ENCODE assay signal across 1 cellular context in the genomic region with DNA sequence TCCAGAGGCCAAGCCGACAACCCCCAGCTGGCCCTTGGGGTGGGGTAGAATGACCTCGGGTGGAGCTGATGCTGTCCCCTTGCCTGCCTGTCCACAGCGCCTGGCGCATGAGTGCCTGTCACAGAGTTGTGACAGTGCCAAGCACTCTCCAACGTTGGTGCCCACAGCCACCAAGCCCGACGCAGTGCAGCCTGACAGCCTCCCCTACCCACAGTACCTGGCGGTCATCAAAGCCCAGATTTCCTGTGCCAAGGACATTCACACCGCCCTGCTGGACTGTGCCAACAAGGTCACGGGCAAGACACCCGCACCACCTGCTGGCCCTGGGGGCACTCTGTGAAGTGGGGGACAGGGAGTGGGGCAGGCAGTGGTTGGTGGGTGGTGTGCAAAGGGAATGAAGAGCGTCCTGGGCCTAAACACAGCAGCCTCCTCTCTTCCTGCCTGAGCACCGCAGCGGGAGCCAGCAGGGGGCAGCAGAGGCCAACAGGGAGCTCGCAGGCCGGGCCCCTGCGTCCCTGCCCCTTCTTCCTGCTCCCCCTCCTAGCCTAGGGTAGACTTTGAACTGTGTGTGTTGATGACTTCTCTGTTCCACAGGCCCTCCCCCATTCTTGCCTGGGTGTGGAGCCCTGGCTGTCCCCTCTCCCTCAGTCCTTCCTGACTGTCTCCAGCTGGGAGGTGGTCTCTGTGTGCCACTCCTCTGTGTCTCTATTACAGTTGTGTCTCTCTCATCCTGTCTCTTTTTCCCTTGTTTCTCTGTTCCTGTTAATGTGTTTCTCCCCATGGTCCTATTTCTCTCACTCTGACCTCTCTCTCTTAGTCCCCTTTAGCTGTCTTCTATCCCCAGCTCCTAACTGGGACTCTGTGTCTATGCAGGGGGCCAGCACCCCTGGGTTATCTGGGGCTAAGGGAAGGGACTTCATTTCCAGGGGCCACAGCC.
TF ChIP-seq lines count a peak whose summit lies in the region.

No MANE protein-coding gene starts in this region.

TF ChIP-seq in K562, 482 proteins besides CTCF, POLR2A, EP300 and RAD21 (continues in another document):
- TF ChIP-seq FIP1L1 (IDR thresholded peaks at IDR 0.05; ENCODE audit: low read depth, low read length, poor library complexity, severe bottlenecking) (peak; percentile 28), ZC3H4 (CRISPR knock-in tag; IDR thresholded peaks at IDR 0.05; ENCODE audit: borderline replicate concordance) (no peak), BDP1 (IDR thresholded peaks at IDR 0.05; ENCODE audit: insufficient read depth, insufficient read length) (no peak), EZH2 (IDR thresholded peaks at IDR 0.05; ENCODE audit: borderline replicate concordance, low read depth, low read length) (no peak), RCOR1 (IDR thresholded peaks at IDR 0.05; ENCODE audit: borderline replicate concordance in 1 of 2, low read depth in 2 of 2, low read length in 2 of 2) (no peak), HIVEP1 (CRISPR knock-in tag; IDR thresholded peaks at IDR 0.05) (0 out of 2 replicates have a peak, but pooled peaks have one; percentile 38), DMBX1 (CRISPR knock-in tag; IDR thresholded peaks at IDR 0.05; ENCODE audit: borderline replicate concordance) (no peak), TAF9B (IDR thresholded peaks at IDR 0.05; ENCODE audit: partially characterized antibody) (no peak), SUPT5H (IDR thresholded peaks at IDR 0.05) (no peak), HNRNPLL (IDR thresholded peaks at IDR 0.05; ENCODE audit: low read depth, low read length, poor library complexity, severe bottlenecking) (no peak), NFE2L1 (tag; IDR thresholded peaks at IDR 0.05; ENCODE audit: borderline replicate concordance, low read depth) (no peak), CBX5 (IDR thresholded peaks at IDR 0.05; ENCODE audit: borderline replicate concordance, low read depth) (no peak; the same call in 1 of the 2 replicates), ELF4 (CRISPR knock-in tag; IDR thresholded peaks at IDR 0.05) (no peak), CHD4 (IDR thresholded peaks at IDR 0.05; ENCODE audit: insufficient read depth, insufficient replicate concordance, low read depth, low read length, poor library complexity, severe bottlenecking) (no peak), GTF2A2 (tag; IDR thresholded peaks at IDR 0.05) (no peak), CTBP1 (IDR thresholded peaks at IDR 0.05; ENCODE audit: borderline replicate concordance) (peak; percentile 58), ZNF444 (CRISPR knock-in tag; IDR thresholded peaks at IDR 0.05) (no peak), ZNF76 (CRISPR knock-in tag; IDR thresholded peaks at IDR 0.05; ENCODE audit: borderline replicate concordance) (no peak), KLF16 (IDR thresholded peaks at IDR 0.05) (no peak), ZFP1 (CRISPR knock-in tag; IDR thresholded peaks at IDR 0.05) (no peak), ZFP36 (IDR thresholded peaks at IDR 0.05; ENCODE audit: low read depth, low read length, partially characterized antibody) (peak; percentile 85), SMARCA4 (IDR thresholded peaks at IDR 0.05) (peak; percentile 54; the same call in 1 of the 2 replicates), YBX1 (IDR thresholded peaks at IDR 0.05) (no peak), FOS (IDR thresholded peaks at IDR 0.05; ENCODE audit: extremely low read depth, insufficient read length) (no peak), NCOA4 (IDR thresholded peaks at IDR 0.05; ENCODE audit: partially characterized antibody) (no peak), ZNF785 (CRISPR knock-in tag; IDR thresholded peaks at IDR 0.05) (no peak), HDAC2 (IDR thresholded peaks at IDR 0.05) (peak; percentile 57; the same call in 1 of the 2 replicates), RFX7 (CRISPR knock-in tag; IDR thresholded peaks at IDR 0.05) (no peak), NONO (IDR thresholded peaks at IDR 0.05; ENCODE audit: low read depth in 2 of 2, low read length in 1 of 2) (no peak), MTA1 (IDR thresholded peaks at IDR 0.05; ENCODE audit: borderline replicate concordance) (no peak), PRMT5 (CRISPR knock-in tag; IDR thresholded peaks at IDR 0.05) (no peak), ETS2 (tag; IDR thresholded peaks at IDR 0.05; ENCODE audit: borderline replicate concordance, poor library complexity, severe bottlenecking) (no peak)
- TF ChIP-seq, protein P1, sequence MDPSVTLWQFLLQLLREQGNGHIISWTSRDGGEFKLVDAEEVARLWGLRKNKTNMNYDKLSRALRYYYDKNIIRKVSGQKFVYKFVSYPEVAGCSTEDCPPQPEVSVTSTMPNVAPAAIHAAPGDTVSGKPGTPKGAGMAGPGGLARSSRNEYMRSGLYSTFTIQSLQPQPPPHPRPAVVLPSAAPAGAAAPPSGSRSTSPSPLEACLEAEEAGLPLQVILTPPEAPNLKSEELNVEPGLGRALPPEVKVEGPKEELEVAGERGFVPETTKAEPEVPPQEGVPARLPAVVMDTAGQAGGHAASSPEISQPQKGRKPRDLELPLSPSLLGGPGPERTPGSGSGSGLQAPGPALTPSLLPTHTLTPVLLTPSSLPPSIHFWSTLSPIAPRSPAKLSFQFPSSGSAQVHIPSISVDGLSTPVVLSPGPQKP (CRISPR knock-in tag; IDR thresholded peaks at IDR 0.05) = no peak
- TF ChIP-seq, protein P2, sequence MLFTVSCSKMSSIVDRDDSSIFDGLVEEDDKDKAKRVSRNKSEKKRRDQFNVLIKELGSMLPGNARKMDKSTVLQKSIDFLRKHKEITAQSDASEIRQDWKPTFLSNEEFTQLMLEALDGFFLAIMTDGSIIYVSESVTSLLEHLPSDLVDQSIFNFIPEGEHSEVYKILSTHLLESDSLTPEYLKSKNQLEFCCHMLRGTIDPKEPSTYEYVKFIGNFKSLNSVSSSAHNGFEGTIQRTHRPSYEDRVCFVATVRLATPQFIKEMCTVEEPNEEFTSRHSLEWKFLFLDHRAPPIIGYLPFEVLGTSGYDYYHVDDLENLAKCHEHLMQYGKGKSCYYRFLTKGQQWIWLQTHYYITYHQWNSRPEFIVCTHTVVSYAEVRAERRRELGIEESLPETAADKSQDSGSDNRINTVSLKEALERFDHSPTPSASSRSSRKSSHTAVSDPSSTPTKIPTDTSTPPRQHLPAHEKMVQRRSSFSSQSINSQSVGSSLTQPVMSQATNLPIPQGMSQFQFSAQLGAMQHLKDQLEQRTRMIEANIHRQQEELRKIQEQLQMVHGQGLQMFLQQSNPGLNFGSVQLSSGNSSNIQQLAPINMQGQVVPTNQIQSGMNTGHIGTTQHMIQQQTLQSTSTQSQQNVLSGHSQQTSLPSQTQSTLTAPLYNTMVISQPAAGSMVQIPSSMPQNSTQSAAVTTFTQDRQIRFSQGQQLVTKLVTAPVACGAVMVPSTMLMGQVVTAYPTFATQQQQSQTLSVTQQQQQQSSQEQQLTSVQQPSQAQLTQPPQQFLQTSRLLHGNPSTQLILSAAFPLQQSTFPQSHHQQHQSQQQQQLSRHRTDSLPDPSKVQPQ (CRISPR knock-in tag; IDR thresholded peaks at IDR 0.05; ENCODE audit: borderline replicate concordance) = no peak
- TF ChIP-seq, protein P3, sequence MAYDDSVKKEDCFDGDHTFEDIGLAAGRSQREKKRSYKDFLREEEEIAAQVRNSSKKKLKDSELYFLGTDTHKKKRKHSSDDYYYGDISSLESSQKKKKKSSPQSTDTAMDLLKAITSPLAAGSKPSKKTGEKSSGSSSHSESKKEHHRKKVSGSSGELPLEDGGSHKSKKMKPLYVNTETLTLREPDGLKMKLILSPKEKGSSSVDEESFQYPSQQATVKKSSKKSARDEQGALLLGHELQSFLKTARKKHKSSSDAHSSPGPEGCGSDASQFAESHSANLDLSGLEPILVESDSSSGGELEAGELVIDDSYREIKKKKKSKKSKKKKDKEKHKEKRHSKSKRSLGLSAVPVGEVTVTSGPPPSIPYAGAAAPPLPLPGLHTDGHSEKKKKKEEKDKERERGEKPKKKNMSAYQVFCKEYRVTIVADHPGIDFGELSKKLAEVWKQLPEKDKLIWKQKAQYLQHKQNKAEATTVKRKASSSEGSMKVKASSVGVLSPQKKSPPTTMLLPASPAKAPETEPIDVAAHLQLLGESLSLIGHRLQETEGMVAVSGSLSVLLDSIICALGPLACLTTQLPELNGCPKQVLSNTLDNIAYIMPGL (CRISPR knock-in tag; IDR thresholded peaks at IDR 0.05) = no peak
- TF ChIP-seq, protein P4, sequence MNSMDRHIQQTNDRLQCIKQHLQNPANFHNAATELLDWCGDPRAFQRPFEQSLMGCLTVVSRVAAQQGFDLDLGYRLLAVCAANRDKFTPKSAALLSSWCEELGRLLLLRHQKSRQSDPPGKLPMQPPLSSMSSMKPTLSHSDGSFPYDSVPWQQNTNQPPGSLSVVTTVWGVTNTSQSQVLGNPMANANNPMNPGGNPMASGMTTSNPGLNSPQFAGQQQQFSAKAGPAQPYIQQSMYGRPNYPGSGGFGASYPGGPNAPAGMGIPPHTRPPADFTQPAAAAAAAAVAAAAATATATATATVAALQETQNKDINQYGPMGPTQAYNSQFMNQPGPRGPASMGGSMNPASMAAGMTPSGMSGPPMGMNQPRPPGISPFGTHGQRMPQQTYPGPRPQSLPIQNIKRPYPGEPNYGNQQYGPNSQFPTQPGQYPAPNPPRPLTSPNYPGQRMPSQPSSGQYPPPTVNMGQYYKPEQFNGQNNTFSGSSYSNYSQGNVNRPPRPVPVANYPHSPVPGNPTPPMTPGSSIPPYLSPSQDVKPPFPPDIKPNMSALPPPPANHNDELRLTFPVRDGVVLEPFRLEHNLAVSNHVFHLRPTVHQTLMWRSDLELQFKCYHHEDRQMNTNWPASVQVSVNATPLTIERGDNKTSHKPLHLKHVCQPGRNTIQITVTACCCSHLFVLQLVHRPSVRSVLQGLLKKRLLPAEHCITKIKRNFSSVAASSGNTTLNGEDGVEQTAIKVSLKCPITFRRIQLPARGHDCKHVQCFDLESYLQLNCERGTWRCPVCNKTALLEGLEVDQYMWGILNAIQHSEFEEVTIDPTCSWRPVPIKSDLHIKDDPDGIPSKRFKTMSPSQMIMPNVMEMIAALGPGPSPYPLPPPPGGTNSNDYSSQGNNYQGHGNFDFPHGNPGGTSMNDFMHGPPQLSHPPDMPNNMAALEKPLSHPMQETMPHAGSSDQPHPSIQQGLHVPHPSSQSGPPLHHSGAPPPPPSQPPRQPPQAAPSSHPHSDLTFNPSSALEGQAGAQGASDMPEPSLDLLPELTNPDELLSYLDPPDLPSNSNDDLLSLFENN (IDR thresholded peaks at IDR 0.05; ENCODE audit: low read depth in 2 of 2, low read length in 2 of 2) = 0 out of 4 replicates have a peak, but pooled peaks of 1 of the 2 experiments have one; percentile 16
- TF ChIP-seq, protein P5, sequence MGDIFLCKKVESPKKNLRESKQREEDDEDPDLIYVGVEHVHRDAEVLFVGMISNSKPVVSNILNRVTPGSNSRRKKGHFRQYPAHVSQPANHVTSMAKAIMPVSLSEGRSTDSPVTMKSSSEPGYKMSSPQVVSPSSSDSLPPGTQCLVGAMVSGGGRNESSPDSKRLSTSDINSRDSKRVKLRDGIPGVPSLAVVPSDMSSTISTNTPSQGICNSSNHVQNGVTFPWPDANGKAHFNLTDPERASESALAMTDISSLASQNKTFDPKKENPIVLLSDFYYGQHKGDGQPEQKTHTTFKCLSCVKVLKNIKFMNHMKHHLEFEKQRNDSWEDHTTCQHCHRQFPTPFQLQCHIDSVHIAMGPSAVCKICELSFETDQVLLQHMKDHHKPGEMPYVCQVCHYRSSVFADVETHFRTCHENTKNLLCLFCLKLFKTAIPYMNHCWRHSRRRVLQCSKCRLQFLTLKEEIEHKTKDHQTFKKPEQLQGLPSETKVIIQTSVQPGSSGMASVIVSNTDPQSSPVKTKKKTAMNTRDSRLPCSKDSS (IDR thresholded peaks at IDR 0.05; ENCODE audit: low read depth, partially characterized antibody) = no peak
- TF ChIP-seq, protein P6, sequence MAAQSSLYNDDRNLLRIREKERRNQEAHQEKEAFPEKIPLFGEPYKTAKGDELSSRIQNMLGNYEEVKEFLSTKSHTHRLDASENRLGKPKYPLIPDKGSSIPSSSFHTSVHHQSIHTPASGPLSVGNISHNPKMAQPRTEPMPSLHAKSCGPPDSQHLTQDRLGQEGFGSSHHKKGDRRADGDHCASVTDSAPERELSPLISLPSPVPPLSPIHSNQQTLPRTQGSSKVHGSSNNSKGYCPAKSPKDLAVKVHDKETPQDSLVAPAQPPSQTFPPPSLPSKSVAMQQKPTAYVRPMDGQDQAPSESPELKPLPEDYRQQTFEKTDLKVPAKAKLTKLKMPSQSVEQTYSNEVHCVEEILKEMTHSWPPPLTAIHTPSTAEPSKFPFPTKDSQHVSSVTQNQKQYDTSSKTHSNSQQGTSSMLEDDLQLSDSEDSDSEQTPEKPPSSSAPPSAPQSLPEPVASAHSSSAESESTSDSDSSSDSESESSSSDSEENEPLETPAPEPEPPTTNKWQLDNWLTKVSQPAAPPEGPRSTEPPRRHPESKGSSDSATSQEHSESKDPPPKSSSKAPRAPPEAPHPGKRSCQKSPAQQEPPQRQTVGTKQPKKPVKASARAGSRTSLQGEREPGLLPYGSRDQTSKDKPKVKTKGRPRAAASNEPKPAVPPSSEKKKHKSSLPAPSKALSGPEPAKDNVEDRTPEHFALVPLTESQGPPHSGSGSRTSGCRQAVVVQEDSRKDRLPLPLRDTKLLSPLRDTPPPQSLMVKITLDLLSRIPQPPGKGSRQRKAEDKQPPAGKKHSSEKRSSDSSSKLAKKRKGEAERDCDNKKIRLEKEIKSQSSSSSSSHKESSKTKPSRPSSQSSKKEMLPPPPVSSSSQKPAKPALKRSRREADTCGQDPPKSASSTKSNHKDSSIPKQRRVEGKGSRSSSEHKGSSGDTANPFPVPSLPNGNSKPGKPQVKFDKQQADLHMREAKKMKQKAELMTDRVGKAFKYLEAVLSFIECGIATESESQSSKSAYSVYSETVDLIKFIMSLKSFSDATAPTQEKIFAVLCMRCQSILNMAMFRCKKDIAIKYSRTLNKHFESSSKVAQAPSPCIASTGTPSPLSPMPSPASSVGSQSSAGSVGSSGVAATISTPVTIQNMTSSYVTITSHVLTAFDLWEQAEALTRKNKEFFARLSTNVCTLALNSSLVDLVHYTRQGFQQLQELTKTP (IDR thresholded peaks at IDR 0.05; ENCODE audit: low read depth in 1 of 2, partially characterized antibody in 2 of 2) = no peak
- TF ChIP-seq, protein P7, sequence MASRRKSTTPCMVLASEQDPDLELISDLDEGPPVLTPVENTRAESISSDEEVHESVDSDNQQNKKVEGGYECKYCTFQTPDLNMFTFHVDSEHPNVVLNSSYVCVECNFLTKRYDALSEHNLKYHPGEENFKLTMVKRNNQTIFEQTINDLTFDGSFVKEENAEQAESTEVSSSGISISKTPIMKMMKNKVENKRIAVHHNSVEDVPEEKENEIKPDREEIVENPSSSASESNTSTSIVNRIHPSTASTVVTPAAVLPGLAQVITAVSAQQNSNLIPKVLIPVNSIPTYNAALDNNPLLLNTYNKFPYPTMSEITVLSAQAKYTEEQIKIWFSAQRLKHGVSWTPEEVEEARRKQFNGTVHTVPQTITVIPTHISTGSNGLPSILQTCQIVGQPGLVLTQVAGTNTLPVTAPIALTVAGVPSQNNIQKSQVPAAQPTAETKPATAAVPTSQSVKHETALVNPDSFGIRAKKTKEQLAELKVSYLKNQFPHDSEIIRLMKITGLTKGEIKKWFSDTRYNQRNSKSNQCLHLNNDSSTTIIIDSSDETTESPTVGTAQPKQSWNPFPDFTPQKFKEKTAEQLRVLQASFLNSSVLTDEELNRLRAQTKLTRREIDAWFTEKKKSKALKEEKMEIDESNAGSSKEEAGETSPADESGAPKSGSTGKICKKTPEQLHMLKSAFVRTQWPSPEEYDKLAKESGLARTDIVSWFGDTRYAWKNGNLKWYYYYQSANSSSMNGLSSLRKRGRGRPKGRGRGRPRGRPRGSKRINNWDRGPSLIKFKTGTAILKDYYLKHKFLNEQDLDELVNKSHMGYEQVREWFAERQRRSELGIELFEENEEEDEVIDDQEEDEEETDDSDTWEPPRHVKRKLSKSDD (conservative IDR thresholded peaks at IDR 0.05; ENCODE audit: low read length) = no peak
